ENCODE assay signal across 26 cellular contexts in genomic region chr17:43915561-43915960, GRCh38. TPM values are rescaled to one million over a fixed set of nuclear protein-coding genes. Genes with fewer than 3 reads are reported as not detected.
DNase-seq lines count a peak whose midpoint lies in the region; ATAC-seq, FAIRE-seq and TF ChIP-seq lines count a peak whose summit lies in the region.
"Had no signal": no experiment of that assay in that cellular context is flagged by ENCODE, and none has a peak within 500 bp of the region (broad histone marks: within the 10 kb centered on the region; RNA-seq: fewer than 3 reads in every experiment).

No MANE protein-coding gene starts in this region.

- no peak for TF ChIP-seq EP300 in H1 (IDR thresholded peaks at IDR 0.05; ENCODE audit: borderline replicate concordance in 1 of 2, low read depth in 2 of 2, low read length in 2 of 2)

- H2AK5ac ChIP-seq in IMR-90 (ENCODE audit: low read depth, low read length) (no peak overlapping the region), H1 (ENCODE audit: low read depth, low read length) (no peak overlapping the region; the same call in 1 of the 2 replicates)

- TF ChIP-seq POLR2A in IMR-90 (IDR thresholded peaks at IDR 0.05; ENCODE audit: low read depth, low read length) (no peak), H1 (IDR thresholded peaks at IDR 0.05; ENCODE audit: control extremely low read depth in 1 of 2, low read depth in 2 of 2, low read length in 2 of 2) (no peak)

- BruUV-seq in IMR-90 (replicated peaks; lab: Mats Ljungman, UMichigan): no TSS peak

- dilution Hi-C loops in IMR-90 (cut with HindIII; ENCODE audit: low sequenced_read_pairs, unreplicated experiment): no loop called here

- H3K36me3 ChIP-seq in BLaER1 treated with 17β-estradiol and CSF1 and Interleukin-3, amounts not matched to agents 10 nM and 100 nM: no peaks in the 10 kb centered on the region
- H3K36me3 ChIP-seq in IMR-90 (ENCODE audit: control insufficient read depth, insufficient read depth, low read length) (no peaks in the 10 kb centered on the region), H1 (ENCODE audit: control insufficient read depth in 2 of 4, insufficient read depth in 4 of 4, low read length in 3 of 4) (no peaks in the 10 kb centered on the region; a peak in 1 of 8 replicates), HAP-1 (replicated peaks) (no peaks in the 10 kb centered on the region)
- H3K36me3 ChIP-seq: BE2C had no signal

- H3K79me1 ChIP-seq in IMR-90 (ENCODE audit: low read depth in 1 of 2, low read length in 2 of 2) (no peaks in the 10 kb centered on the region), H1 (ENCODE audit: low read depth, low read length) (no peaks in the 10 kb centered on the region)

- H4K8ac ChIP-seq in IMR-90 (ENCODE audit: low read depth in 2 of 2, low read length in 2 of 2) (no peak overlapping the region), H1 (ENCODE audit: extremely low read depth, insufficient read depth, low read length) (no peak overlapping the region; the same call in none of the 2 replicates)

- no peak overlapping the region for H3K56ac ChIP-seq in IMR-90 (ENCODE audit: extremely low read depth, insufficient read depth, low read length)
- H3K56ac ChIP-seq in H1 (replicated peaks; ENCODE audit: insufficient read length, low read depth, low read length): no peak overlapping the region

- H3K14ac ChIP-seq in IMR-90 (replicated peaks; ENCODE audit: low read depth, low read length): no peak overlapping the region
- H3K14ac ChIP-seq in H1 (ENCODE audit: insufficient read length): no peak overlapping the region

- no peak overlapping the region for H4K91ac ChIP-seq in IMR-90 (ENCODE audit: insufficient read depth, low read depth, low read length)
- no peak overlapping the region for H4K91ac ChIP-seq in H1 (replicated peaks; ENCODE audit: insufficient read length, low read length)

- CTCF ChIA-PET in IMR-90 (lab: Yijun Ruan, JAX) (no interaction called here), H1 (lab: Charles Lee; ENCODE audit: partially characterized antibody) (interaction anchor here (0.5 to 13.7 kb wide), 10 partner anchors 9 to 78 kb away, joined by 3 to 106 read pairs (median 3); partner anchors contain the start of genes MPP2 and PPY)

- H3K4me1 ChIP-seq in BLaER1 treated with 17β-estradiol and CSF1 and Interleukin-3, amounts not matched to agents 10 nM and 100 nM: peaks cover 10 to 65% (median 43%) of the 10 kb centered on the region in 10 experiments; a peak in 19 of 20 replicates
- H3K4me1 ChIP-seq in IMR-90 (ENCODE audit: control insufficient read depth, insufficient read depth, low read length) (no peaks in the 10 kb centered on the region), H1 (replicated peaks in 1 of 4; ENCODE audit: control insufficient read depth in 3 of 4, insufficient read depth in 4 of 4, low read length in 3 of 4) (peaks cover 0 to 8% (median 6%) of the 10 kb centered on the region in 4 experiments; a peak in 5 of 7 replicates), HAP-1 (no peaks in the 10 kb centered on the region)
- H3K4me1 ChIP-seq: A549, BE2C had no signal

- no peaks in the 10 kb centered on the region for H3K9me3 ChIP-seq in BLaER1 treated with 17β-estradiol and CSF1 and Interleukin-3, amounts not matched to agents 10 nM and 100 nM (replicated peaks in 1 of 11)
- no peaks in the 10 kb centered on the region for H3K9me3 ChIP-seq in IMR-90 (ENCODE audit: control insufficient read depth, insufficient read depth, low read length)
- H3K9me3 ChIP-seq in H1 (ENCODE audit: insufficient read depth in 2 of 2, low read depth in 1 of 2, low read length in 1 of 2): no peaks in the 10 kb centered on the region
- no peaks in the 10 kb centered on the region for H3K9me3 ChIP-seq in HAP-1
- H3K9me3 ChIP-seq: A549, BE2C had no signal

- H2BK5ac ChIP-seq in IMR-90 (ENCODE audit: low read depth, low read length, poor library complexity, severe bottlenecking): no peak overlapping the region
- H2BK5ac ChIP-seq in H1 (ENCODE audit: low read depth, low read length): no peak overlapping the region

- H3K27ac ChIP-seq in BLaER1 treated with 17β-estradiol and CSF1 and Interleukin-3, amounts not matched to agents 10 nM and 100 nM: no peak overlapping the region
- H3K27ac ChIP-seq in IMR-90 (ENCODE audit: insufficient read depth, low read length) (no peak overlapping the region), H1 (ENCODE audit: low read depth, low read length) (no peak overlapping the region)
- H3K27ac ChIP-seq: A549, RWPE1 had no signal

- H3K27me3 ChIP-seq in BLaER1 treated with 17β-estradiol and CSF1 and Interleukin-3, amounts not matched to agents 10 nM and 100 nM: no peaks in the 10 kb centered on the region
- H3K27me3 ChIP-seq in IMR-90 (ENCODE audit: control insufficient read depth, insufficient read depth, low read length) (peaks cover 66% of the 10 kb centered on the region), H1 (replicated peaks in 1 of 4; ENCODE audit: control insufficient read depth in 3 of 4, extremely low read depth in 1 of 4, insufficient read depth in 3 of 4, low read length in 3 of 4) (peaks cover 0 to 9% (median 7%) of the 10 kb centered on the region in 4 experiments; a peak in 5 of 7 replicates), HAP-1 (ENCODE audit: low read depth) (no peaks in the 10 kb centered on the region; the same call in 1 of the 2 replicates)
- H3K27me3 ChIP-seq: BE2C had no signal

- no CpG with 5 or more reads among the region's 3 CpGs for WGBS in IMR-90 (ENCODE audit: extremely low coverage in 2 of 2, insufficient read length in 1 of 2), 2 experiments
- WGBS in H1 (ENCODE audit: extremely low coverage in 1 of 2, insufficient coverage in 1 of 2, insufficient read length in 1 of 2, insufficient replicate concordance in 2 of 2, low coverage in 1 of 2, low lambda C conversion rate in 2 of 2, missing lambda C conversion rate in 1 of 2), 2 experiments: 70% methylated on average over 3 of the region's 3 CpGs; no CpG with 5 or more reads in 1 of the 2 experiments

- H3K9ac ChIP-seq in BLaER1 treated with 17β-estradiol and CSF1 and Interleukin-3, amounts not matched to agents 10 nM and 100 nM: no peak overlapping the region
- no peak overlapping the region for H3K9ac ChIP-seq in IMR-90 (ENCODE audit: low read depth, low read length)
- no peak overlapping the region for H3K9ac ChIP-seq in H1 (replicated peaks in 1 of 4; ENCODE audit: extremely low read depth in 1 of 4, low read depth in 3 of 4, low read length in 3 of 4)

- no peak overlapping the region for H2BK15ac ChIP-seq in IMR-90 (ENCODE audit: low read depth, low read length)
- no peak overlapping the region for H2BK15ac ChIP-seq in H1 (ENCODE audit: low read length)

- H3K4me2 ChIP-seq in BLaER1 treated with 17β-estradiol and CSF1 and Interleukin-3, amounts not matched to agents 10 nM and 100 nM: peak overlapping the region in 7 of 11 experiments; percentile 75 to 94 (median 88); a peak in 9 of 22 replicates
- H3K4me2 ChIP-seq in IMR-90 (ENCODE audit: low read depth, low read length) (no peak overlapping the region), H1 (ENCODE audit: insufficient read depth in 1 of 2, low read depth in 2 of 2, low read length in 2 of 2) (no peak overlapping the region; a peak in 1 of 4 replicates)
- H3K4me2 ChIP-seq: A549, GM23338 had no signal

- no peak for FAIRE-seq in H1 (lab: Jason Lieb, UNC)
- FAIRE-seq: A549, D721Med, GM18507 had no signal

- H3K4me3 ChIP-seq in BLaER1 treated with 17β-estradiol and CSF1 and Interleukin-3, amounts not matched to agents 10 nM and 100 nM: no peak overlapping the region
- no peak overlapping the region for H3K4me3 ChIP-seq in IMR-90 (ENCODE audit: insufficient read depth, low read depth, low read length)
- no peak overlapping the region for H3K4me3 ChIP-seq in H1 (ENCODE audit: extremely low read depth in 1 of 4, insufficient read depth in 2 of 4, low read depth in 3 of 4, low read length in 4 of 4)
- no peak overlapping the region for H3K4me3 ChIP-seq in foreskin fibroblast (ENCODE audit: low read depth in 1 of 2, low read length in 2 of 2)
- no peak overlapping the region for H3K4me3 ChIP-seq in HAP-1
- H3K4me3 ChIP-seq: A549, GM23338 had no signal

- H2AK9ac ChIP-seq in IMR-90 (replicated peaks; ENCODE audit: low read depth, low read length, poor library complexity): no peak overlapping the region

- no peak overlapping the region for H2BK120ac ChIP-seq in IMR-90 (ENCODE audit: low read depth, low read length)
- H2BK120ac ChIP-seq in H1 (replicated peaks; ENCODE audit: low read depth, low read length): no peak overlapping the region

- H3K18ac ChIP-seq in IMR-90 (ENCODE audit: low read depth, low read length) (no peak overlapping the region), H1 (ENCODE audit: extremely low read depth, low read length) (no peak overlapping the region)

- peak; percentile 29; the same call in 1 of the 2 replicates for ATAC-seq in IMR-90 (ENCODE audit: low read depth)
- ATAC-seq in HG02642 (IDR thresholded peaks at IDR 0.05; ENCODE audit: poor library complexity, unreplicated experiment): no peak
- ATAC-seq: A549, GM23338, Panc1, T-cell had no signal

- TF ChIP-seq CTCF in IMR-90 (conservative IDR thresholded peaks at IDR 0.05; ENCODE audit: low read depth, low read length): no peak
- TF ChIP-seq CTCF in H1 (IDR thresholded peaks at IDR 0.05; ENCODE audit: control extremely low read depth in 1 of 3, insufficient read depth in 1 of 3, low read depth in 1 of 3, low read length in 3 of 3): no peak
- no peak for TF ChIP-seq CTCF in foreskin fibroblast (IDR thresholded peaks at IDR 0.05; ENCODE audit: low read depth, low read length)

- H4K20me1 ChIP-seq in BLaER1 treated with 17β-estradiol and CSF1 and Interleukin-3, amounts not matched to agents 10 nM and 100 nM: 0 out of 22 replicates have a peak, but pooled peaks cover 0 to 10% (median 0%) of the 10 kb centered on the region in 11 experiments
- H4K20me1 ChIP-seq in IMR-90 (ENCODE audit: insufficient read depth, low read length) (no peaks in the 10 kb centered on the region), H1 (replicated peaks in 1 of 2; ENCODE audit: control insufficient read depth in 1 of 2, insufficient read depth in 2 of 2, low read length in 2 of 2) (peaks cover 0 to 7% of the 10 kb centered on the region in 2 experiments)

- H3K9me1 ChIP-seq in IMR-90 (ENCODE audit: insufficient read depth, low read length): peaks cover 3% of the 10 kb centered on the region; the same call in 1 of the 2 replicates

- H4K5ac ChIP-seq in IMR-90 (ENCODE audit: low read depth, low read length): no peak overlapping the region
- H4K5ac ChIP-seq in H1 (ENCODE audit: insufficient read length, low read depth, low read length): no peak overlapping the region

- intact Hi-C loops in IMR-90 (cut with micrococcal nuclease): no loop called here

- in situ Hi-C loops in IMR-90 (cut with MboI; ENCODE audit: low sequenced_read_pairs) (no loop called here), HAP-1 (cut with MboI; ENCODE audit: low sequenced_read_pairs) (no loop called here)

- H3K79me2 ChIP-seq in H1 (ENCODE audit: control insufficient read depth in 1 of 2, insufficient read depth in 2 of 2, low read length in 2 of 2): no peaks in the 10 kb centered on the region

- POLR2A ChIA-PET in IMR-90 (lab: Charles Lee; ENCODE audit: unreplicated experiment): no interaction called here
- POLR2A ChIA-PET in H1 (lab: Charles Lee; ENCODE audit: partially characterized antibody): interaction anchor here (1.0 to 1.3 kb wide), 2 partner anchors 10 kb away, joined by 3 read pairs; no protein-coding TSS in a partner anchor

- DNase-seq in IMR-90 (peak; percentile 22), H1 (ENCODE audit: low read depth in 1 of 2, low spot score in 2 of 2) (no peak), foreskin fibroblast (peak; percentile 18 to 64), HAP-1 (ENCODE audit: low spot score in 2 of 2) (no peak), T1000 (lab: John Stamatoyannopoulos, UW) (no peak)
- DNase-seq: BE2C; CD4-positive, CD25-positive, alpha-beta regulatory T cell; HCEC 1CT; NCI-H1092 treated with DMSO at 0.1 percent for 48 hours; NCI-H1436; NCI-H187 treated with DMSO at 0.1 percent for 48 hours; NCI-H2171 treated with DMSO at 0.1 percent for 48 hours; NCI-H345; NCI-H524; NCI-H774; SHP77; T-cell had no signal

- TF ChIP-seq RAD21 in IMR-90 (IDR thresholded peaks at IDR 0.05; ENCODE audit: low read length) (no peak), H1 (IDR thresholded peaks at IDR 0.05 in 1 of 2, conservative IDR thresholded peaks at IDR 0.05 in 1 of 2; ENCODE audit: low read depth in 2 of 2, low read length in 2 of 2) (no peak)

- no peak overlapping the region for H2AFZ ChIP-seq in IMR-90 (replicated peaks; ENCODE audit: low read length, poor library complexity)
- no peak overlapping the region for H2AFZ ChIP-seq in H1 (ENCODE audit: low read length)
- H2AFZ ChIP-seq: GM23338 had no signal

- no peak overlapping the region for H3K4ac ChIP-seq in IMR-90 (ENCODE audit: low read depth, low read length)
- no peak overlapping the region for H3K4ac ChIP-seq in H1 (replicated peaks; ENCODE audit: insufficient read length, low read depth, low read length)

- H2BK20ac ChIP-seq in IMR-90 (ENCODE audit: low read depth, low read length) (no peak overlapping the region), H1 (ENCODE audit: low read length) (no peak overlapping the region)

- peaks cover 8% of the 10 kb centered on the region for H3K23me2 ChIP-seq in H1 (ENCODE audit: low read depth, low read length)

- H3K23ac ChIP-seq in IMR-90 (ENCODE audit: low read depth, low read length) (no peak overlapping the region), H1 (ENCODE audit: insufficient read length) (no peak overlapping the region)

- peak overlapping the region; percentile 75; the same call in 1 of the 2 replicates for H2BK12ac ChIP-seq in H1 (ENCODE audit: low read depth, low read length)

RNA-seq across cellular contexts. Expression of gene MPP2, which starts 8.2 kb away (rescaled TPM):
- 1.9 and 3.2 TPM in 2 replicates for total RNA-seq in IMR-90 (2012; rRNA removed)
- polyA plus RNA-seq in IMR-90 (2012; rRNA removed) (3.8 TPM in 2 replicates), H1 (2011; rRNA removed) (33.5 and 34.1 TPM in 2 replicates)
- 2.2 and 3.5 TPM in 2 replicates for polyA plus RNA-seq in IMR-90 (2012; cell fraction: cytosol; rRNA removed)
- polyA plus RNA-seq in IMR-90 (2012; cell fraction: nucleus; rRNA removed; ENCODE audit: low replicate concordance): 4.6 and 7.8 TPM in 2 replicates
- 30.9 and 31.6 TPM in 2 replicates for total RNA-seq in H1 (2021; fragmentation: NEBNext Ultra II Directional; extraction: Animal tissue kit (Norgen Biotek cat#: 25700))
- polyA plus RNA-seq in H1 (2011; cell fraction: cytosol; rRNA removed): 32.2 TPM
- 34.9 TPM for polyA plus RNA-seq in H1 (2011; cell fraction: nucleus; rRNA removed)
- polyA plus RNA-seq in H1 (2012, experiment 1 of 2): 24.3 to 30.8 TPM (median 28.2 TPM) in 4 replicates
- polyA plus RNA-seq in H1 (2012, experiment 2 of 2): 35.9 TPM
- 12.0 TPM for polyA plus RNA-seq in H1 (2013, experiment 1 of 2)
- 12.3 TPM for polyA plus RNA-seq in H1 (2013, experiment 2 of 2)
- 41.6 and 46.0 TPM in 2 replicates for polyA minus RNA-seq in H1 (2011; rRNA and poly(A)+ RNA removed)
- 23.7 TPM for polyA minus RNA-seq in H1 (2011; cell fraction: cytosol; rRNA and poly(A)+ RNA removed)
- 15.2 TPM for polyA minus RNA-seq in H1 (2011; cell fraction: nucleus; rRNA and poly(A)+ RNA removed)

RNA-seq across cellular contexts. Expression of gene PPY, which starts 26.7 kb away (rescaled TPM):
- not detected in 2 replicates for total RNA-seq in IMR-90 (2012; rRNA removed)
- not detected in 2 replicates for polyA plus RNA-seq in IMR-90 (2012; rRNA removed)
- polyA plus RNA-seq in IMR-90 (2012; cell fraction: cytosol; rRNA removed): not detected in 2 replicates
- polyA plus RNA-seq in IMR-90 (2012; cell fraction: nucleus; rRNA removed; ENCODE audit: low replicate concordance): not detected in 2 replicates
- not detected in 2 replicates for total RNA-seq in H1 (2021; fragmentation: NEBNext Ultra II Directional; extraction: Animal tissue kit (Norgen Biotek cat#: 25700))
- polyA plus RNA-seq in H1 (2011; rRNA removed): 0.26 TPM in 1 of 2 replicates, not detected in the other
- 0.31 TPM for polyA plus RNA-seq in H1 (2011; cell fraction: cytosol; rRNA removed)
- 0.51 TPM for polyA plus RNA-seq in H1 (2011; cell fraction: nucleus; rRNA removed)
- not detected in 4 replicates for polyA plus RNA-seq in H1 (2012, experiment 1 of 2)
- polyA plus RNA-seq in H1 (2012, experiment 2 of 2): not detected
- polyA plus RNA-seq in H1 (2013, experiment 1 of 2): 0.26 TPM
- 0.42 TPM for polyA plus RNA-seq in H1 (2013, experiment 2 of 2)
- not detected in 2 replicates for polyA minus RNA-seq in H1 (2011; rRNA and poly(A)+ RNA removed)
- polyA minus RNA-seq in H1 (2011; cell fraction: cytosol; rRNA and poly(A)+ RNA removed): not detected
- polyA minus RNA-seq in H1 (2011; cell fraction: nucleus; rRNA and poly(A)+ RNA removed): not detected
- total RNA-seq: CD4-positive, CD25-positive, alpha-beta regulatory T cell; GM23338; SK-MEL-5; T-cell had no signal
- polyA plus RNA-seq: A549; CD4-positive, CD25-positive, alpha-beta regulatory T cell had no signal

RNA-seq across cellular contexts. Expression of gene PYY, which starts 38.2 kb away (rescaled TPM):
- not detected in 2 replicates for total RNA-seq in IMR-90 (2012; rRNA removed)
- not detected in 2 replicates for polyA plus RNA-seq in IMR-90 (2012; rRNA removed)
- polyA plus RNA-seq in IMR-90 (2012; cell fraction: cytosol; rRNA removed): 0.04 and 0.26 TPM in 2 replicates
- 0.29 TPM in 1 of 2 replicates, not detected in the other for polyA plus RNA-seq in IMR-90 (2012; cell fraction: nucleus; rRNA removed; ENCODE audit: low replicate concordance)
- total RNA-seq in H1 (2021; fragmentation: NEBNext Ultra II Directional; extraction: Animal tissue kit (Norgen Biotek cat#: 25700)): 0.42 and 0.93 TPM in 2 replicates
- polyA plus RNA-seq in H1 (2011; rRNA removed): 2.7 and 3.4 TPM in 2 replicates
- polyA plus RNA-seq in H1 (2011; cell fraction: cytosol; rRNA removed): 1.0 TPM
- 2.4 TPM for polyA plus RNA-seq in H1 (2011; cell fraction: nucleus; rRNA removed)
- polyA plus RNA-seq in H1 (2012, experiment 1 of 2): 1.0 to 3.2 TPM (median 1.7 TPM) in 4 replicates
- polyA plus RNA-seq in H1 (2012, experiment 2 of 2): 2.4 TPM
- 3.9 TPM for polyA plus RNA-seq in H1 (2013, experiment 1 of 2)
- polyA plus RNA-seq in H1 (2013, experiment 2 of 2): 4.8 TPM
- polyA minus RNA-seq in H1 (2011; rRNA and poly(A)+ RNA removed): 0.57 TPM in 1 of 2 replicates, not detected in the other
- polyA minus RNA-seq in H1 (2011; cell fraction: cytosol; rRNA and poly(A)+ RNA removed): not detected
- not detected for polyA minus RNA-seq in H1 (2011; cell fraction: nucleus; rRNA and poly(A)+ RNA removed)
- total RNA-seq: CD4-positive, CD25-positive, alpha-beta regulatory T cell; SK-MEL-5; T-cell had no signal
- polyA plus RNA-seq: A549; CD4-positive, CD25-positive, alpha-beta regulatory T cell had no signal

Comparison
In these comparisons a context has a peak if more than half of its experiments do, and no peak if none do; other contexts are left out.
1. H3K4me2 ChIP-seq: peak in BLaER1 treated with 17β-estradiol and CSF1 and Interleukin-3, amounts not matched to agents 10 nM and 100 nM (7 of 11); none in IMR-90 (single experiment) and H1 (0 of 2).
2. DNase-seq: peak in IMR-90 (single experiment) and foreskin fibroblast (2 of 2); none in H1 (0 of 2), HAP-1 (0 of 2) and T1000 (single experiment).